16 cellular contexts compared by ENCODE assay signal in the genomic region with DNA sequence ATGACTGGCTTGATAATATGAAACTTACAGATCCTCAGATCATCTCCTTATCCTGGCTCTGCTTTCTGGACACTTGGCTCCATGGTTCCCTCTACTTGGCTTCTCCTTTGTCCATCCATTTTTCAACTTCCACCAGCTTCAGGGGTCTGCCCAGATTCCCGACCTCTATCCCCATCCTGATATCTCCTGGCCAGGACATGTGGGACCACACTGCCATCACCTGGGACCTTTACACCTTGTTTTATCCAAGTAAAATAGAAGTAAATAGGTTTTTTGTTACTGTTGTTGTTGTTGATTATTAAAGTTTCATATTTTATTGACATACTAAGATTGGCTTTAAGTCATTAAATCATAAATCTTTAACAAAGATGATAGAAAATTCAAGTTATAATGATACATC.
"Had no signal": no experiment of that assay in that cellular context is flagged by ENCODE, and none has a peak within 500 bp of the region (broad histone marks: within the 10 kb centered on the region; RNA-seq: fewer than 3 reads in every experiment).

No MANE protein-coding gene starts in this region.

- H3K4me1 Mint-ChIP-seq: neural progenitor cell had no signal

- H3K4me3 Mint-ChIP-seq: activated CD4-positive, alpha-beta memory T cell treated with anti-CD3 and anti-CD28 coated beads for 36 hours; neural progenitor cell had no signal

- H3K9me3 ChIP-seq: gastroesophageal sphincter, transverse colon had no signal

- H3K4me3 ChIP-seq: coronary artery, gastroesophageal sphincter, neural progenitor cell, skin epidermis, transverse colon had no signal

- H3K27me3 Mint-ChIP-seq: activated CD4-positive, alpha-beta memory T cell treated with anti-CD3 and anti-CD28 coated beads for 36 hours had no signal

- FAIRE-seq: kidney had no signal

- H3K36me3 ChIP-seq: gastroesophageal sphincter, neural progenitor cell, transverse colon had no signal

- H3K4me1 ChIP-seq: neural progenitor cell, parathyroid adenoma had no signal

- H3K27ac Mint-ChIP-seq: activated CD4-positive, alpha-beta memory T cell treated with anti-CD3 and anti-CD28 coated beads for 36 hours; neural progenitor cell had no signal

- H3K9ac ChIP-seq: neural progenitor cell, parathyroid adenoma had no signal

- H3K27me3 ChIP-seq: gastroesophageal sphincter, neural progenitor cell, transverse colon had no signal

- H3K4me2 ChIP-seq: neural progenitor cell had no signal

- ATAC-seq: gastroesophageal sphincter had no signal

- H3K27ac ChIP-seq: coronary artery, epithelial cell of prostate, gastroesophageal sphincter, neural progenitor cell, parathyroid adenoma had no signal

- H3K36me3 Mint-ChIP-seq: activated CD4-positive, alpha-beta memory T cell treated with anti-CD3 and anti-CD28 coated beads for 36 hours; neural progenitor cell had no signal

- DNase-seq: activated CD4-positive, alpha-beta memory T cell treated with anti-CD3 and anti-CD28 coated beads for 36 hours; activated naive CD4-positive, alpha-beta T cell; central memory CD4-positive, alpha-beta T cell; effector memory CD4-positive, alpha-beta T cell; kidney; midbrain; retina; stimulated activated CD4-positive, alpha-beta T cell treated with anti-CD3 and anti-CD28 coated beads, Interleukin-4, amount 100 ng/mL, for 4 hours; T-helper 9 cell; transverse colon had no signal

- H3K9me3 Mint-ChIP-seq: activated CD4-positive, alpha-beta memory T cell treated with anti-CD3 and anti-CD28 coated beads for 36 hours; neural progenitor cell had no signal
